In genomic region chr13:18194631-18195364, GRCh38 we compare ENCODE assay signal across 7 cellular contexts.
DNase-seq lines count a peak whose midpoint lies in the region; ATAC-seq and TF ChIP-seq lines count a peak whose summit lies in the region.
"Not testable (repeated sequence)": the region's sequence is repeated elsewhere in the genome, so short reads cannot be mapped to it uniquely, and the experiment has no call there.

No MANE protein-coding gene starts in this region.

- not testable (repeated sequence) for H3K9me3 ChIP-seq in Panc1 (ENCODE audit: control insufficient read depth, insufficient read depth, low read depth, low read length); right cardiac atrium (ENCODE audit: control insufficient read depth, low read length)

- BruUV-seq in Panc1 (replicated peaks; lab: Mats Ljungman, UMichigan): not testable (repeated sequence)

- H3K9me3 Mint-ChIP-seq in activated CD8-positive, alpha-beta T cell treated with anti-CD3 and anti-CD28 coated beads for 36 hours; stimulated activated effector memory CD8-positive, alpha-beta T cell treated with anti-CD3 and anti-CD28 coated beads, Interleukin-12 subunit alpha, Interleukin-12 subunit beta, amount 100 ng/mL, for 72 hours: not testable (repeated sequence)
- peaks cover 0 to 13% (median 8%) of the 10 kb centered on the region in 7 donors for H3K9me3 Mint-ChIP-seq in naive B cell

- not testable (repeated sequence) for H3K27me3 ChIP-seq in Panc1 (ENCODE audit: control insufficient read depth, insufficient read depth, low read length); right cardiac atrium (ENCODE audit: control insufficient read depth, insufficient read depth)

- in situ Hi-C loops in Panc1 (cut with HindIII; ENCODE audit: low pct_unique_long_range_greater_than_20kb, low sequenced_read_pairs): not testable (repeated sequence)

- CTCF ChIA-PET in Panc1 (lab: Charles Lee); activated CD8-positive, alpha-beta T cell treated with anti-CD3 and anti-CD28 coated beads for 36 hours (lab: Charles Lee): not testable (repeated sequence)

- WGBS in right cardiac atrium: 81% methylated on average over 17 of the region's 42 CpGs

- POLR2A ChIA-PET in Panc1 (lab: Charles Lee); activated CD8-positive, alpha-beta T cell treated with anti-CD3 and anti-CD28 coated beads for 36 hours (lab: Charles Lee): not testable (repeated sequence)

- H3K27ac ChIP-seq in C4-2B: peak overlapping the region; percentile 58
- H3K27ac ChIP-seq in Panc1 (ENCODE audit: low read length); right cardiac atrium (ENCODE audit: low read length): not testable (repeated sequence)

- not testable (repeated sequence) for H3K36me3 Mint-ChIP-seq in activated CD8-positive, alpha-beta T cell treated with anti-CD3 and anti-CD28 coated beads for 36 hours (ENCODE audit: low read depth); naive B cell; stimulated activated effector memory CD8-positive, alpha-beta T cell treated with anti-CD3 and anti-CD28 coated beads, Interleukin-12 subunit alpha, Interleukin-12 subunit beta, amount 100 ng/mL, for 72 hours

- H3K4me3 Mint-ChIP-seq in activated CD8-positive, alpha-beta T cell treated with anti-CD3 and anti-CD28 coated beads for 36 hours; naive B cell; stimulated activated effector memory CD8-positive, alpha-beta T cell treated with anti-CD3 and anti-CD28 coated beads, Interleukin-12 subunit alpha, Interleukin-12 subunit beta, amount 100 ng/mL, for 72 hours: not testable (repeated sequence)

- intact Hi-C loops in Panc1 (cut with micrococcal nuclease; ENCODE audit: unreplicated experiment); activated CD8-positive, alpha-beta T cell treated with anti-CD3 and anti-CD28 coated beads for 36 hours (cut with micrococcal nuclease); right cardiac atrium (cut with DNase I): not testable (repeated sequence)

- ATAC-seq in Panc1: peak; percentile 85
- ATAC-seq in activated CD8-positive, alpha-beta T cell treated with anti-CD3 and anti-CD28 coated beads for 36 hours: peak; percentile 42
- peak; percentile 11 for ATAC-seq in esophagus mucosa
- peak; percentile 27 to 56 for ATAC-seq in right cardiac atrium
- ATAC-seq in naive B cell (ENCODE audit: low read depth in 2 of 2): peak; percentile 34 to 44
- ATAC-seq in stimulated activated effector memory CD8-positive, alpha-beta T cell treated with anti-CD3 and anti-CD28 coated beads, Interleukin-12 subunit alpha, Interleukin-12 subunit beta, amount 100 ng/mL, for 72 hours: peak; percentile 50

- H3K27ac Mint-ChIP-seq in activated CD8-positive, alpha-beta T cell treated with anti-CD3 and anti-CD28 coated beads for 36 hours; naive B cell; stimulated activated effector memory CD8-positive, alpha-beta T cell treated with anti-CD3 and anti-CD28 coated beads, Interleukin-12 subunit alpha, Interleukin-12 subunit beta, amount 100 ng/mL, for 72 hours: not testable (repeated sequence)

- not testable (repeated sequence) for H3K36me3 ChIP-seq in Panc1 (ENCODE audit: control insufficient read depth, insufficient read depth, low read length)

- H3K27me3 Mint-ChIP-seq in activated CD8-positive, alpha-beta T cell treated with anti-CD3 and anti-CD28 coated beads for 36 hours; naive B cell: not testable (repeated sequence)

- TF ChIP-seq CTCF in C4-2B (conservative IDR thresholded peaks at IDR 0.05); Panc1 (IDR thresholded peaks at IDR 0.05); activated CD8-positive, alpha-beta T cell treated with anti-CD3 and anti-CD28 coated beads for 36 hours (IDR thresholded peaks at IDR 0.05): not testable (repeated sequence)

- H3K4me3 ChIP-seq in Panc1 (ENCODE audit: low read depth in 2 of 2, low read length in 2 of 2); right cardiac atrium (ENCODE audit: low read length): not testable (repeated sequence)

- H3K4me1 ChIP-seq in Panc1 (ENCODE audit: control insufficient read depth, insufficient read depth, low read length); right cardiac atrium (ENCODE audit: control insufficient read depth, insufficient read depth, low read length): not testable (repeated sequence)

- H3K4me1 Mint-ChIP-seq in activated CD8-positive, alpha-beta T cell treated with anti-CD3 and anti-CD28 coated beads for 36 hours (ENCODE audit: low read depth); naive B cell; stimulated activated effector memory CD8-positive, alpha-beta T cell treated with anti-CD3 and anti-CD28 coated beads, Interleukin-12 subunit alpha, Interleukin-12 subunit beta, amount 100 ng/mL, for 72 hours: not testable (repeated sequence)

- DNase-seq in Panc1 (ENCODE audit: low read depth, low spot score); activated CD8-positive, alpha-beta T cell treated with anti-CD3 and anti-CD28 coated beads for 36 hours; naive B cell; stimulated activated effector memory CD8-positive, alpha-beta T cell treated with anti-CD3 and anti-CD28 coated beads, Interleukin-12 subunit alpha, Interleukin-12 subunit beta, amount 100 ng/mL, for 72 hours (ENCODE audit: low spot score in 2 of 2): not testable (repeated sequence)
- peak in 1 of 3 donors; percentile 41 for DNase-seq in right cardiac atrium

Comparison
In these comparisons a context has a peak if more than half of its experiments do, and no peak if none do; other contexts are left out.
1. ATAC-seq: peak in every context shown above with its lines; median percentile 85 in Panc1; 50 in stimulated activated effector memory CD8-positive, alpha-beta T cell treated with anti-CD3 and anti-CD28 coated beads, Interleukin-12 subunit alpha, Interleukin-12 subunit beta, amount 100 ng/mL, for 72 hours; 42 in activated CD8-positive, alpha-beta T cell treated with anti-CD3 and anti-CD28 coated beads for 36 hours; 42 in right cardiac atrium; 39 in naive B cell; 11 in esophagus mucosa.